In the genomic region with DNA sequence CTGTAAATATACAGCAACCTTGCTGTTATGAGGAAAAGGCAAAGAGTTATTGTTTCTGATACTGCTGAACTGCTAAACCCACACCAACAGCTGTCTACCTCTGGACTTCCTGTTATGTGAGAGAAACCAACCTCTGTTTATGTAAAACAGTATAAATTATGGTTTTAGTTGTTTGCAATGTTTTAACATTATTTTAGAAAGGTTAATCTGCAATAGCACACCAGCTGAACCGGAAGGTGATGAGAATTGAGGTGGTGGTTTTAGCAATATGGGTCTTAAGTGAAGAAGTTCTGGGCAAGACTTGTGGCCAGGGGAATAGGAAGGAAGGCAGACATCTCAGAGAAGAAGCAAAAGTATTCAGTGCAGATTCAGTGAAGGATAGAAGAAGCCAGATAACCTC, we compare ENCODE assay signal across 16 cellular contexts.
DNase-seq lines count a peak whose midpoint lies in the region; ATAC-seq, FAIRE-seq and TF ChIP-seq lines count a peak whose summit lies in the region.
"Had no signal": no experiment of that assay in that cellular context is flagged by ENCODE, and none has a peak within 500 bp of the region (broad histone marks: within the 10 kb centered on the region; RNA-seq: fewer than 3 reads in every experiment).

No MANE protein-coding gene starts in this region.

- TF ChIP-seq CTCF in BE2C (IDR thresholded peaks at IDR 0.05; ENCODE audit: low read depth, low read length) (no peak), pancreas (IDR thresholded peaks at IDR 0.05) (no peak)

- no peak overlapping the region for H3K27ac ChIP-seq in pancreas
- H3K27ac ChIP-seq: BLaER1 treated with 17β-estradiol and CSF1 and Interleukin-3, amounts not matched to agents 10 nM and 100 nM; esophagus squamous epithelium; HL-60; psoas muscle had no signal

- H3K9me3 Mint-ChIP-seq in activated CD8-positive, alpha-beta T cell treated with anti-CD3 and anti-CD28 coated beads, Interleukin-2, amount 10 ng/mL, durations not matched to agents 7 days and 5 days (ENCODE audit: insufficient read depth): no peaks in the 10 kb centered on the region
- H3K9me3 Mint-ChIP-seq: activated naive CD8-positive, alpha-beta T cell treated with anti-CD3 and anti-CD28 coated beads, Interleukin-2, amount 10 ng/mL, durations not matched to agents 7 days and 5 days had no signal

- no peak overlapping the region for H3K4me3 ChIP-seq in BE2C (ENCODE audit: low read depth, low read length)
- H3K4me3 ChIP-seq in pancreas: no peak overlapping the region
- H3K4me3 ChIP-seq: BLaER1 treated with 17β-estradiol and CSF1 and Interleukin-3, amounts not matched to agents 10 nM and 100 nM; esophagus squamous epithelium; psoas muscle had no signal

- POLR2A ChIA-PET in activated CD8-positive, alpha-beta T cell treated with anti-CD3 and anti-CD28 coated beads, Interleukin-2, amount 10 ng/mL, durations not matched to agents 7 days and 5 days (lab: Charles Lee): interaction anchor here (0.6 to 0.7 kb wide), 3 partner anchors 154 to 1684 kb away, joined by 3 to 4 read pairs (median 3); no protein-coding TSS in a partner anchor

- H3K4me3 Mint-ChIP-seq in activated CD8-positive, alpha-beta T cell treated with anti-CD3 and anti-CD28 coated beads, Interleukin-2, amount 10 ng/mL, durations not matched to agents 7 days and 5 days: no peak overlapping the region
- H3K4me3 Mint-ChIP-seq: activated naive CD8-positive, alpha-beta T cell treated with anti-CD3 and anti-CD28 coated beads, Interleukin-2, amount 10 ng/mL, durations not matched to agents 7 days and 5 days had no signal

- WGBS in pancreas, 2 donors: 31 to 88% methylated on average over 1 of the region's 1 CpG

- CTCF ChIA-PET in activated CD8-positive, alpha-beta T cell treated with anti-CD3 and anti-CD28 coated beads, Interleukin-2, amount 10 ng/mL, durations not matched to agents 7 days and 5 days (lab: Charles Lee): interaction anchor here (1.2 to 1.3 kb wide), 2 partner anchors 10 to 12 kb away, joined by 4 to 5 read pairs; no protein-coding TSS in a partner anchor

- intact Hi-C loops in pancreas (cut with DNase I): no loop called here

- DNase-seq in activated CD8-positive, alpha-beta T cell treated with anti-CD3 and anti-CD28 coated beads, Interleukin-2, amount 10 ng/mL, durations not matched to agents 7 days and 5 days: no peak
- no peak for DNase-seq in BE2C
- no peak for DNase-seq in pancreas
- no peak for DNase-seq in NCI-H510A treated with DMSO at 0.1 percent for 48 hours (lab: John Stamatoyannopoulos, UW)
- DNase-seq in MV-4-11 (lab: John Stamatoyannopoulos, UW): no peak
- DNase-seq: activated naive CD8-positive, alpha-beta T cell treated with anti-CD3 and anti-CD28 coated beads, Interleukin-2, amount 10 ng/mL, durations not matched to agents 7 days and 5 days; esophagus squamous epithelium; GF-D8; GOT3; NCI-H524; psoas muscle had no signal

- H3K36me3 Mint-ChIP-seq in activated CD8-positive, alpha-beta T cell treated with anti-CD3 and anti-CD28 coated beads, Interleukin-2, amount 10 ng/mL, durations not matched to agents 7 days and 5 days (ENCODE audit: low read depth): no peaks in the 10 kb centered on the region
- H3K36me3 Mint-ChIP-seq: activated naive CD8-positive, alpha-beta T cell treated with anti-CD3 and anti-CD28 coated beads, Interleukin-2, amount 10 ng/mL, durations not matched to agents 7 days and 5 days had no signal

- ATAC-seq in GM18517 (IDR thresholded peaks at IDR 0.05; ENCODE audit: unreplicated experiment) (peak; percentile 92), GM19467 (IDR thresholded peaks at IDR 0.05; ENCODE audit: unreplicated experiment) (peak; percentile 80), HG02943 (IDR thresholded peaks at IDR 0.05; ENCODE audit: low read depth, unreplicated experiment) (peak; percentile 87), pancreas (no peak)
- ATAC-seq in activated CD8-positive, alpha-beta T cell treated with anti-CD3 and anti-CD28 coated beads, Interleukin-2, amount 10 ng/mL, durations not matched to agents 7 days and 5 days: peak; percentile 49
- ATAC-seq: psoas muscle had no signal

- H3K27ac Mint-ChIP-seq in activated CD8-positive, alpha-beta T cell treated with anti-CD3 and anti-CD28 coated beads, Interleukin-2, amount 10 ng/mL, durations not matched to agents 7 days and 5 days: no peak overlapping the region
- H3K27ac Mint-ChIP-seq: activated naive CD8-positive, alpha-beta T cell treated with anti-CD3 and anti-CD28 coated beads, Interleukin-2, amount 10 ng/mL, durations not matched to agents 7 days and 5 days had no signal

- H3K27me3 ChIP-seq in BE2C (no peaks in the 10 kb centered on the region), pancreas (no peaks in the 10 kb centered on the region)
- H3K27me3 ChIP-seq: BLaER1 treated with 17β-estradiol and CSF1 and Interleukin-3, amounts not matched to agents 10 nM and 100 nM; esophagus squamous epithelium had no signal

- FAIRE-seq in pancreas (lab: Jason Lieb, UNC): no peak

- no peaks in the 10 kb centered on the region for H3K9me3 ChIP-seq in BE2C
- H3K9me3 ChIP-seq in pancreas: no peaks in the 10 kb centered on the region
- H3K9me3 ChIP-seq: BLaER1 treated with 17β-estradiol and CSF1 and Interleukin-3, amounts not matched to agents 10 nM and 100 nM; esophagus squamous epithelium; psoas muscle had no signal

- no peaks in the 10 kb centered on the region for H3K4me1 ChIP-seq in BE2C
- H3K4me1 ChIP-seq in pancreas: no peaks in the 10 kb centered on the region
- H3K4me1 ChIP-seq: BLaER1 treated with 17β-estradiol and CSF1 and Interleukin-3, amounts not matched to agents 10 nM and 100 nM; esophagus squamous epithelium; psoas muscle had no signal

- no peaks in the 10 kb centered on the region for H3K27me3 Mint-ChIP-seq in activated CD8-positive, alpha-beta T cell treated with anti-CD3 and anti-CD28 coated beads, Interleukin-2, amount 10 ng/mL, durations not matched to agents 7 days and 5 days (ENCODE audit: low read depth)
- H3K27me3 Mint-ChIP-seq: activated naive CD8-positive, alpha-beta T cell treated with anti-CD3 and anti-CD28 coated beads, Interleukin-2, amount 10 ng/mL, durations not matched to agents 7 days and 5 days had no signal

- H3K4me1 Mint-ChIP-seq in activated CD8-positive, alpha-beta T cell treated with anti-CD3 and anti-CD28 coated beads, Interleukin-2, amount 10 ng/mL, durations not matched to agents 7 days and 5 days (ENCODE audit: low read depth): no peaks in the 10 kb centered on the region
- H3K4me1 Mint-ChIP-seq: activated naive CD8-positive, alpha-beta T cell treated with anti-CD3 and anti-CD28 coated beads, Interleukin-2, amount 10 ng/mL, durations not matched to agents 7 days and 5 days had no signal

- H3K36me3 ChIP-seq in BE2C (no peaks in the 10 kb centered on the region), pancreas (no peaks in the 10 kb centered on the region)
- H3K36me3 ChIP-seq: BLaER1 treated with 17β-estradiol and CSF1 and Interleukin-3, amounts not matched to agents 10 nM and 100 nM; esophagus squamous epithelium had no signal

Comparison
In these comparisons a context has a peak if more than half of its experiments do, and no peak if none do; other contexts are left out.
1. ATAC-seq: peak in GM18517 (single experiment), GM19467 (single experiment), HG02943 (single experiment) and activated CD8-positive, alpha-beta T cell treated with anti-CD3 and anti-CD28 coated beads, Interleukin-2, amount 10 ng/mL, durations not matched to agents 7 days and 5 days (single experiment); none in pancreas (0 of 4).